ENCODE assay signal across 1 cellular context in the genomic region with DNA sequence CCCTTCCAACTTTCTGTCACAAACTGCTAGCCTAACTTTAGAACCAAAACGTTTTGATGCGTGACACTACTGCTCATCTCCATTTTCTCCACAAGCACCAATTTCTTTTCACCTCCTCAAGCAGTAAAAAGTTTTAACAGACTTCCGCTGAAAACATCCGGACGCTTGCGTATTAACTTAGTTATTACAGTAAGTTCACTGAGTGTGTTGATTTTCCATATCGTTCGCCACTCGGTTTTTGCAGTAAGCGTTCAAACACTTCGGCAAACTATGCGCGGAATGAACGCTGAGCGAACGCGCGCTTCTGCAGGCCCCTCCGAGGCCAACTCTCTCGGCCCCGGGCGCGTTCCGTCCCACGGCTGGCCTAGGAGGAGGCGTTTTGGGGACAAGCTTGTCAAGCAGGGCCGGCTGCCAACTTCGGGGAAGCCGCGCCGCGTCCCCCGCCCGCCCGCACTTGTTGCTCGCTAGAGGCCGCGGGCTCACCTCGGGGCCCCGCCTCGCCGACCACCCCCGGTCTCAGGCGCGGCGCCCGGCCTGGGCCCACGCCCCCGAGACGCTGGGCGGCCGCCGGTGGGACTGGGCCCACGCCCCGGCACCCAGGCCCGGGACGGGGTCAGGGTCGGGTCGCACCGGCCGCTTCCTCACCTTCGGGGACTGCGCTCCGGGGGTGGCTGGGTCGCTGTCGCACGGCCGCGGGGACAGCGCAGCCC.
A peak's percentile ranks its signal among the peaks of the same experiment; 100 is the strongest.
TF ChIP-seq lines count a peak whose summit lies in the region.

No MANE protein-coding gene starts in this region.

TF ChIP-seq in endothelial cell of umbilical vein, 7 proteins besides CTCF, POLR2A, EP300 and RAD21 (continued from another document):
- TF ChIP-seq, protein P1, sequence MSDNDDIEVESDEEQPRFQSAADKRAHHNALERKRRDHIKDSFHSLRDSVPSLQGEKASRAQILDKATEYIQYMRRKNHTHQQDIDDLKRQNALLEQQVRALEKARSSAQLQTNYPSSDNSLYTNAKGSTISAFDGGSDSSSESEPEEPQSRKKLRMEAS (IDR thresholded peaks at IDR 0.05; ENCODE audit: insufficient read depth, insufficient read length), result no peak
- TF ChIP-seq EZH2 (IDR thresholded peaks at IDR 0.05; ENCODE audit: borderline replicate concordance, low read depth, low read length, severe bottlenecking) (no peak), POLR2AphosphoS5 (IDR thresholded peaks at IDR 0.05; ENCODE audit: insufficient read depth, low read depth, low read length) (peak; percentile 24)
